17 cellular contexts compared by ENCODE assay signal in genomic region chr7:150402671-150403321, GRCh38. TPM values are rescaled to one million over a fixed set of nuclear protein-coding genes. Genes with fewer than 3 reads are reported as not detected.
DNase-seq lines count a peak whose midpoint lies in the region; ATAC-seq and TF ChIP-seq lines count a peak whose summit lies in the region.
"Had no signal": no experiment of that assay in that cellular context is flagged by ENCODE, and none has a peak within 500 bp of the region (broad histone marks: within the 10 kb centered on the region; RNA-seq: fewer than 3 reads in every experiment).

No MANE protein-coding gene starts in this region.

- H3K9me3 ChIP-seq in Peyer's patch = no peaks in the 10 kb centered on the region
- no peaks in the 10 kb centered on the region for H3K9me3 ChIP-seq in iPS DF 6.9 (ENCODE audit: control insufficient read depth, insufficient read depth, low read length)
- H3K9me3 ChIP-seq in trophoblast cell (ENCODE audit: insufficient read depth, low read depth, low read length) = peaks cover 1% of the 10 kb centered on the region

- H4K12ac ChIP-seq in trophoblast cell (ENCODE audit: low read depth, low read length) = no peak overlapping the region

- peak overlapping the region in 1 of 4 donors; percentile 26 for H3K27ac ChIP-seq in Peyer's patch
- peak overlapping the region; percentile 99 for H3K27ac ChIP-seq in iPS DF 6.9 (ENCODE audit: low read length)
- peak overlapping the region; percentile 93 for H3K27ac ChIP-seq in trophoblast cell (ENCODE audit: low read depth, low read length)

- no peak for ATAC-seq in GM21381 (IDR thresholded peaks at IDR 0.05; ENCODE audit: unreplicated experiment)
- ATAC-seq: activated CD4-positive, CD25-positive, alpha-beta regulatory T cell treated with anti-CD3 and anti-CD28 coated beads, Interleukin-2, amount 50 U/mL, for 24 hours had no signal

- H3K4me3 ChIP-seq in Peyer's patch (no peak overlapping the region), iPS DF 6.9 (ENCODE audit: low read length) (no peak overlapping the region), trophoblast cell (ENCODE audit: low read depth, low read length) (peak overlapping the region; percentile 6)

- H2AK5ac ChIP-seq in trophoblast cell (ENCODE audit: low read length) = peak overlapping the region; percentile 96

- H3K4ac ChIP-seq in trophoblast cell (ENCODE audit: low read depth, low read length) = peak overlapping the region; percentile 77

- H4K8ac ChIP-seq in trophoblast cell (ENCODE audit: low read depth, low read length) = peak overlapping the region; percentile 91

- DNase-seq in activated CD4-positive, CD25-positive, alpha-beta regulatory T cell treated with anti-CD3 and anti-CD28 coated beads, Interleukin-2, amount 50 U/mL, for 72 hours = peak; percentile 19
- no peak for DNase-seq in activated CD4-positive, CD25-positive, alpha-beta regulatory T cell (lab: John Stamatoyannopoulos, UW)
- DNase-seq in Peyer's patch (peak in 2 of 3 donors; percentile 70 to 77), iPS DF 6.9 (ENCODE audit: low read depth, low spot score) (no peak), trophoblast cell (no peak), DMS 273 treated with DMSO at 0.1 percent for 48 hours (lab: John Stamatoyannopoulos, UW) (no peak)
- DNase-seq in effector CD8-positive, alpha-beta T cell (lab: John Stamatoyannopoulos, UW) = no peak
- DNase-seq: activated gamma-delta T cell; NCI-H1417; NCI-H69; stimulated activated CD4-positive, alpha-beta T cell treated with anti-CD3 and anti-CD28 coated beads, Interleukin-12 subunit alpha, Interleukin-12 subunit beta, amount 100 ng/mL, for 4 hours had no signal

- H2BK120ac ChIP-seq in trophoblast cell (ENCODE audit: insufficient read depth, low read length, poor library complexity) = peak overlapping the region; percentile 98

- H3K4me2 ChIP-seq in trophoblast cell (ENCODE audit: low read length) = no peak overlapping the region

- H3K4me1 ChIP-seq in Peyer's patch (peaks cover 5 to 39% (median 12%) of the 10 kb centered on the region in 4 donors), iPS DF 6.9 (ENCODE audit: control insufficient read depth, insufficient read depth, low read length) (peaks cover 36% of the 10 kb centered on the region), trophoblast cell (ENCODE audit: control insufficient read depth in 1 of 2, insufficient read depth in 2 of 2, low read length in 2 of 2) (peaks cover 54 to 75% of the 10 kb centered on the region in 2 experiments)

- H3K9ac ChIP-seq in trophoblast cell (ENCODE audit: low read length) = no peak overlapping the region

- H3K79me2 ChIP-seq in trophoblast cell (ENCODE audit: control insufficient read depth, insufficient read depth, low read length, poor library complexity) = peaks cover 42% of the 10 kb centered on the region

- peak overlapping the region; percentile 90 for H3K14ac ChIP-seq in trophoblast cell (ENCODE audit: low read length)

- H4K91ac ChIP-seq in trophoblast cell (ENCODE audit: low read depth, low read length) = peak overlapping the region; percentile 99

- peak overlapping the region; percentile 40 for H2AFZ ChIP-seq in trophoblast cell (ENCODE audit: insufficient read depth, low read length, poor library complexity)

- no CpG with 5 or more reads among the region's 13 CpGs for WGBS in iPS DF 6.9 (ENCODE audit: insufficient coverage, insufficient read length)
- no CpG with 5 or more reads among the region's 13 CpGs for WGBS in trophoblast cell (ENCODE audit: extremely low coverage, insufficient coverage, insufficient read length)

- peak in 1 of 6 experiments; percentile 14 for TF ChIP-seq CTCF in Peyer's patch (IDR thresholded peaks at IDR 0.05)

- H3K23ac ChIP-seq in trophoblast cell (ENCODE audit: low read length) = no peak overlapping the region

- peak overlapping the region; percentile 98 for H2BK5ac ChIP-seq in trophoblast cell (ENCODE audit: low read depth, low read length, poor library complexity)

- H3K79me1 ChIP-seq in trophoblast cell (ENCODE audit: low read length) = peaks cover 72% of the 10 kb centered on the region

- TF ChIP-seq POLR2A in Peyer's patch (IDR thresholded peaks at IDR 0.05) = no peak

- no peaks in the 10 kb centered on the region for H3K27me3 ChIP-seq in Peyer's patch
- no peaks in the 10 kb centered on the region for H3K27me3 ChIP-seq in iPS DF 6.9 (ENCODE audit: control insufficient read depth, insufficient read depth, low read length)
- H3K27me3 ChIP-seq in trophoblast cell (ENCODE audit: insufficient read depth, low read length) = no peaks in the 10 kb centered on the region

- peak overlapping the region; percentile 78 for H2BK12ac ChIP-seq in trophoblast cell (ENCODE audit: low read length)

- H3K36me3 ChIP-seq in Peyer's patch (peaks cover 0 to 4% (median 0%) of the 10 kb centered on the region in 3 donors), iPS DF 6.9 (ENCODE audit: control insufficient read depth, insufficient read depth, low read length) (peaks cover 5% of the 10 kb centered on the region), trophoblast cell (ENCODE audit: control insufficient read depth in 1 of 2, insufficient read depth in 2 of 2, low read length in 2 of 2) (peaks cover 9% of the 10 kb centered on the region in 2 experiments)

- peak overlapping the region; percentile 96 for H3K18ac ChIP-seq in trophoblast cell (ENCODE audit: low read length)

RNA-seq across cellular contexts. Expression of gene ZNF775, which starts 23.7 kb away (rescaled TPM):
- 1 to 10 TPM; 1.7 to 2.8 (median 2.5) TPM for total RNA-seq in Peyer's patch
- 7.7 TPM in 2 replicates for polyA plus RNA-seq in trophoblast cell (2013)

RNA-seq across cellular contexts. Expression of gene REPIN1, which starts 34.2 kb away (rescaled TPM):
- total RNA-seq in Peyer's patch = 100 to 1,000 TPM; 138 to 209 (median 159) TPM
- polyA plus RNA-seq in trophoblast cell (2013) = 165 and 168 TPM in 2 replicates

RNA-seq across cellular contexts. Expression of gene GIMAP8, which starts 47.6 kb away (rescaled TPM):
- 10 to 100 TPM in 1 of 4 donors, 1 to 10 TPM in 2, under 1 TPM in 1; 0.88 to 19.8 (median 5.2) TPM for total RNA-seq in Peyer's patch
- 0.01 and 0.03 TPM in 2 replicates for polyA plus RNA-seq in trophoblast cell (2013)
- total RNA-seq: A172, HT1080 had no signal
- polyA plus RNA-seq: fibroblast of lung, neural cell had no signal

Comparison
In these comparisons a context has a peak if more than half of its experiments do, and no peak if none do; other contexts are left out.
1. DNase-seq: peak in activated CD4-positive, CD25-positive, alpha-beta regulatory T cell treated with anti-CD3 and anti-CD28 coated beads, Interleukin-2, amount 50 U/mL, for 72 hours (single experiment) and Peyer's patch (2 of 3); none in activated CD4-positive, CD25-positive, alpha-beta regulatory T cell (0 of 4), iPS DF 6.9 (single experiment), trophoblast cell (0 of 2), DMS 273 treated with DMSO at 0.1 percent for 48 hours (single experiment) and effector CD8-positive, alpha-beta T cell (single experiment).